9 cellular contexts compared by ENCODE assay signal in the genomic region with DNA sequence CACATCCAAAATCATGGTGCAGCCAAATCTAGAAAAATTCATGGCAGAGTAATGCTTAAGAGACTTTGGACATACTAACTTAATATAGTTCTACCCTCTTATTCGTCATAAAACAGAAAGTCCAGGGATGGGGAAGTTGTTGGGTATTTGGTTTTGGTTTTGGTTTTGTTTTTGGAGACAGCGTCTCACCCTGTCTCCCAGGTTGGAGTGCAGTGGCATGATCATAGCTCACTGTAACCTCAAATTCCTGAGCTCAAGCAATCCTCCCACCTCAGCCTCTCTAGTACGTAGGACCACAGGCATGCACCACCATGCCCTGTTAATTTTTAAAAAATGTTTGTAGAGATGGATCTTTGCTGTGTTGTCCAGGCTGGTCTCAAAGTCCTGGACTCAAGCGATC.
A peak's percentile ranks its signal among the peaks of the same experiment; 100 is the strongest.
DNase-seq lines count a peak whose midpoint lies in the region; ATAC-seq and TF ChIP-seq lines count a peak whose summit lies in the region.
"Had no signal": no experiment of that assay in that cellular context is flagged by ENCODE, and none has a peak within 500 bp of the region (broad histone marks: within the 10 kb centered on the region; RNA-seq: fewer than 3 reads in every experiment).

No MANE protein-coding gene starts in this region.

- H3K4me2 ChIP-seq in PC-3 (ENCODE audit: low read length): no peak overlapping the region

- peaks cover 9 to 11% of the 10 kb centered on the region in 2 donors for H3K9me3 Mint-ChIP-seq in natural killer cell

- POLR2A ChIA-PET in PC-3 (lab: Charles Lee; ENCODE audit: unreplicated experiment): no interaction called here

- H3K27me3 ChIP-seq in PC-3 (ENCODE audit: low read length): no peaks in the 10 kb centered on the region

- TF ChIP-seq CTCF in natural killer cell (IDR thresholded peaks at IDR 0.05) (no peak), PC-3 (conservative IDR thresholded peaks at IDR 0.05; ENCODE audit: low read depth, low read length) (no peak)

- ATAC-seq in GM19023 (IDR thresholded peaks at IDR 0.05; ENCODE audit: unreplicated experiment) (peak; percentile 76), HG02759 (IDR thresholded peaks at IDR 0.05; ENCODE audit: unreplicated experiment) (peak; percentile 83), natural killer cell (no peak), PC-3 (no peak), HG02642 (IDR thresholded peaks at IDR 0.05; ENCODE audit: poor library complexity, unreplicated experiment) (no peak)

- no peaks in the 10 kb centered on the region for H4K20me1 ChIP-seq in PC-3 (ENCODE audit: low read length)

- H3K27me3 Mint-ChIP-seq in natural killer cell (ENCODE audit: low read depth in 2 of 2): no peaks in the 10 kb centered on the region

- H3K4me1 ChIP-seq in PC-3 (ENCODE audit: insufficient read depth, low read length): no peaks in the 10 kb centered on the region

- CTCF ChIA-PET in PC-3 (lab: Charles Lee): no interaction called here

- H2AFZ ChIP-seq in PC-3 (ENCODE audit: low read length): no peak overlapping the region

- H3K79me2 ChIP-seq in PC-3 (ENCODE audit: low read length): no peaks in the 10 kb centered on the region

- H3K9me3 ChIP-seq in PC-3 (ENCODE audit: low read length): no peaks in the 10 kb centered on the region

- BruUV-seq in PC-3 (replicated peaks; lab: Mats Ljungman, UMichigan): no TSS peak

- H3K4me3 Mint-ChIP-seq in natural killer cell: peak overlapping the region; percentile 10

- intact Hi-C loops in natural killer cell (cut with micrococcal nuclease) (no loop called here), PC-3 (cut with micrococcal nuclease) (no loop called here)

- DNase-seq in NAMALWA (ENCODE audit: low spot score) (peak; percentile 30), natural killer cell (no peak), PC-3 (no peak), GM19240 (ENCODE audit: insufficient read length, low spot score) (no peak), middle frontal gyrus (ENCODE audit: extremely low spot score, low spot score) (no peak)

- H3F3A ChIP-seq in PC-3 (ENCODE audit: low read length, unreplicated experiment): no peaks in the 10 kb centered on the region

- no peak overlapping the region for H3K4me3 ChIP-seq in PC-3 (ENCODE audit: low read length)

- peaks cover 0 to 8% of the 10 kb centered on the region in 2 donors for H3K4me1 Mint-ChIP-seq in natural killer cell

- H3K27ac Mint-ChIP-seq in natural killer cell: no peak overlapping the region

- no peaks in the 10 kb centered on the region for H3K36me3 Mint-ChIP-seq in natural killer cell

- H3K36me3 ChIP-seq in PC-3 (ENCODE audit: low read depth, low read length): no peaks in the 10 kb centered on the region

- no peak overlapping the region for H3K27ac ChIP-seq in PC-3 (ENCODE audit: low read length)
- H3K27ac ChIP-seq: HL-60 had no signal

- H3K9me2 ChIP-seq in PC-3 (replicated peaks; ENCODE audit: low read length): no peaks in the 10 kb centered on the region

- H3K9ac ChIP-seq in PC-3 (ENCODE audit: low read length): no peak overlapping the region

Comparison
In these comparisons a context has a peak if more than half of its experiments do, and no peak if none do; other contexts are left out.
1. ATAC-seq: peak in GM19023 (single experiment) and HG02759 (single experiment); none in natural killer cell (0 of 3), PC-3 (single experiment) and HG02642 (single experiment).